10 cellular contexts compared by ENCODE assay signal in the genomic region with DNA sequence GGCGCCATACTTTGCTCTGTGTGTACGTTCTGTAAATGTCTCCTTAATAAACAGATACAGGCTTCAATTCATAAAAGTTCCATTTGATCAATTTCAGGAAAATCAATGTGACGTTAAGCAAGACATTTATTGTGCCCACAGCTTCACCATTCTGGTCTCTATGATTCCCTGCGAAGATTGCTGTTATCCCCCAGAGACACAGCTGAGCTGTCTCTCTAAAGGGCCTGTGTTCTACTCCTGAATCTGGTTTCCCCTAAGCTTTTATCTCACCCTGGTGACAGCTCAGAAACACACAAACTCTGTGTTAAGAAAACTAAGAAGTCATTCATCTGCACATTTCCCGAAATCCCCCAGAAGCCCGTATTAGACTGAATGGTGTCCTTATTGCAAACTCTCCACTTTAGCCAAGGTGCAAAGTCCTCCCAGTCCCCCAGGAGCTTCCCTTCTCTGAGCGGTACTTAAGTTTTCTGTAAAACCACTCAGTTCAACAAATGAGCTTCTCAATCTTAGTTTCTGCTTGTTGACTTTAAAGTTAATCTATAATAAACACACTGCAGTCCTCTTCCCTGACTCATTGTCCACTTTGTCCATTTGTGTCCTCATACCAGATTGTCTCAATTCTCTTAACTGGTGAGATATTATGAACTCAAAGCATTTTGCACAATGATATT. TPM values are rescaled to one million over a fixed set of nuclear protein-coding genes. Genes with fewer than 3 reads are reported as not detected.
DNase-seq lines count a peak whose midpoint lies in the region; ATAC-seq and TF ChIP-seq lines count a peak whose summit lies in the region.
"Had no signal": no experiment of that assay in that cellular context is flagged by ENCODE, and none has a peak within 500 bp of the region (broad histone marks: within the 10 kb centered on the region; RNA-seq: fewer than 3 reads in every experiment).

No MANE protein-coding gene starts in this region.

- no peaks in the 10 kb centered on the region for H3K9me3 Mint-ChIP-seq in activated CD4-positive, alpha-beta T cell treated with anti-CD3 and anti-CD28 coated beads, Interleukin-2, amount 10 ng/mL, durations not matched to agents 24 days and 14 days
- no peaks in the 10 kb centered on the region for H3K9me3 Mint-ChIP-seq in stimulated activated naive CD8-positive, alpha-beta T cell treated with anti-CD3 and anti-CD28 coated beads, Interleukin-15, amount 100 ng/mL, for 72 hours

- peaks cover 10% of the 10 kb centered on the region for H3K4me1 ChIP-seq in RWPE2 (ENCODE audit: insufficient read depth, poor library complexity, severe bottlenecking)
- H3K4me1 ChIP-seq: testis had no signal

- TF ChIP-seq CTCF in RWPE2 (IDR thresholded peaks at IDR 0.05; ENCODE audit: poor library complexity, severe bottlenecking), result no peak

- peak overlapping the region; percentile 68 for H3K27ac Mint-ChIP-seq in activated CD4-positive, alpha-beta T cell treated with anti-CD3 and anti-CD28 coated beads, Interleukin-2, amount 10 ng/mL, durations not matched to agents 24 days and 14 days
- H3K27ac Mint-ChIP-seq in stimulated activated naive CD8-positive, alpha-beta T cell treated with anti-CD3 and anti-CD28 coated beads, Interleukin-15, amount 100 ng/mL, for 72 hours, result peak overlapping the region; percentile 86 to 94

- no peaks in the 10 kb centered on the region for H3K9me3 ChIP-seq in RWPE2 (ENCODE audit: severe bottlenecking)
- H3K9me3 ChIP-seq: testis had no signal

- no peak for ATAC-seq in RWPE2 (ENCODE audit: low read depth)
- no peak for ATAC-seq in stimulated activated naive CD8-positive, alpha-beta T cell treated with anti-CD3 and anti-CD28 coated beads, Interleukin-15, amount 100 ng/mL, for 72 hours
- no peak for ATAC-seq in HG03135 (IDR thresholded peaks at IDR 0.05; ENCODE audit: unreplicated experiment)

- peaks cover 54% of the 10 kb centered on the region for H3K36me3 Mint-ChIP-seq in activated CD4-positive, alpha-beta T cell treated with anti-CD3 and anti-CD28 coated beads, Interleukin-2, amount 10 ng/mL, durations not matched to agents 24 days and 14 days (ENCODE audit: low read depth)

- H3K4me3 Mint-ChIP-seq in activated CD4-positive, alpha-beta T cell treated with anti-CD3 and anti-CD28 coated beads, Interleukin-2, amount 10 ng/mL, durations not matched to agents 24 days and 14 days, result peak overlapping the region; percentile 98
- H3K4me3 Mint-ChIP-seq in stimulated activated naive CD8-positive, alpha-beta T cell treated with anti-CD3 and anti-CD28 coated beads, Interleukin-15, amount 100 ng/mL, for 72 hours, result peak overlapping the region; percentile 96 to 99

- H3K36me3 ChIP-seq in RWPE2 (ENCODE audit: low read depth), result peaks cover 35% of the 10 kb centered on the region

- no peaks in the 10 kb centered on the region for H3K27me3 Mint-ChIP-seq in activated CD4-positive, alpha-beta T cell treated with anti-CD3 and anti-CD28 coated beads, Interleukin-2, amount 10 ng/mL, durations not matched to agents 24 days and 14 days
- no peaks in the 10 kb centered on the region for H3K27me3 Mint-ChIP-seq in stimulated activated naive CD8-positive, alpha-beta T cell treated with anti-CD3 and anti-CD28 coated beads, Interleukin-15, amount 100 ng/mL, for 72 hours

- DNase-seq in activated CD4-positive, alpha-beta T cell treated with anti-CD3 and anti-CD28 coated beads, Interleukin-2, amount 10 ng/mL, durations not matched to agents 24 days and 14 days, result no peak
- DNase-seq in activated CD4-positive, alpha-beta T cell treated with anti-CD3 and anti-CD28 coated beads for 48 hours, result no peak
- DNase-seq in RWPE2 (ENCODE audit: low spot score) (no peak), foreskin melanocyte (peak; percentile 83), NOMO-1 (lab: John Stamatoyannopoulos, UW; ENCODE audit: unreplicated experiment in 2 of 2) (no peak), cortex of kidney (lab: John Stamatoyannopoulos, UW) (no peak)
- no peak for DNase-seq in stimulated activated naive CD8-positive, alpha-beta T cell treated with anti-CD3 and anti-CD28 coated beads, Interleukin-15, amount 100 ng/mL, for 72 hours
- DNase-seq: NCI-H446 treated with DMSO at 0.1 percent for 48 hours, testis had no signal

- H3K4me1 Mint-ChIP-seq in activated CD4-positive, alpha-beta T cell treated with anti-CD3 and anti-CD28 coated beads, Interleukin-2, amount 10 ng/mL, durations not matched to agents 24 days and 14 days, result peaks cover 35% of the 10 kb centered on the region
- H3K4me1 Mint-ChIP-seq in stimulated activated naive CD8-positive, alpha-beta T cell treated with anti-CD3 and anti-CD28 coated beads, Interleukin-15, amount 100 ng/mL, for 72 hours, result peaks cover 52% of the 10 kb centered on the region

- H3K27ac ChIP-seq in RWPE2 (ENCODE audit: poor library complexity, severe bottlenecking), result peak overlapping the region; percentile 47

- H3K27me3 ChIP-seq in RWPE2 (ENCODE audit: insufficient read depth, poor library complexity, severe bottlenecking), result no peaks in the 10 kb centered on the region
- H3K27me3 ChIP-seq: testis had no signal

- no peak overlapping the region for H3K4me3 ChIP-seq in RWPE2 (ENCODE audit: severe bottlenecking)

- intact Hi-C loops in activated CD4-positive, alpha-beta T cell treated with anti-CD3 and anti-CD28 coated beads, Interleukin-2, amount 10 ng/mL, durations not matched to agents 24 days and 14 days (cut with micrococcal nuclease), result no loop called here

RNA-seq across cellular contexts. Expression of a gene that starts 1.4 kb away (rescaled TPM):
- 41.4 and 45.0 TPM in 2 replicates for total RNA-seq in activated CD4-positive, alpha-beta T cell treated with anti-CD3 and anti-CD28 coated beads, Interleukin-2, amount 10 ng/mL, durations not matched to agents 24 days and 14 days

RNA-seq across cellular contexts. Expression of a gene that starts 35.0 kb away (rescaled TPM):
- 508 and 515 TPM in 2 replicates for total RNA-seq in activated CD4-positive, alpha-beta T cell treated with anti-CD3 and anti-CD28 coated beads, Interleukin-2, amount 10 ng/mL, durations not matched to agents 24 days and 14 days
